18 cellular contexts compared by ENCODE assay signal in the genomic region with DNA sequence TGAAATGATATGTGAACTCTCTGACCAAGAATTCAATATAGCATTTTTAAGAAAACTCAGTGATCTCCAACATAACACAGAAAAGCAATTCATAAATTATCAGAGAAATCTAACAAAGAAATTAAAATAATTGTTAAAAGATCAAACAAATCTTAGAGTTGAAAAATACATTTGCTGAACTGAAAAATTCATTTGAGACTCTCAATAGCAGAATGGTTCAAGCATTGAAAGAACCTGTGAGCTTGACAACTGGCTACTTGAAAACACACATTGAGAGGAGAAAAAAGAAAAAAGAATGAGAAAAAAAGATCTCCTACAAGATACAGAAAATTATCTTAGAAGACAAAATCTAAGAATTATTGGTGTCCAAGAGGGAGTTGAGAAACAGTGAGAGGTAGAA.
DNase-seq lines count a peak whose midpoint lies in the region; ATAC-seq, FAIRE-seq and TF ChIP-seq lines count a peak whose summit lies in the region.
"Had no signal": no experiment of that assay in that cellular context is flagged by ENCODE, and none has a peak within 500 bp of the region (broad histone marks: within the 10 kb centered on the region; RNA-seq: fewer than 3 reads in every experiment).

No MANE protein-coding gene starts in this region.

- H4K20me1 ChIP-seq in HepG2 (ENCODE audit: insufficient read depth, low read length) = no peaks in the 10 kb centered on the region
- H4K20me1 ChIP-seq: BLaER1 had no signal

- no TSS peak for BruUV-seq in HepG2 (replicated peaks; lab: Mats Ljungman, UMichigan)

- no peaks in the 10 kb centered on the region for H3K27me3 ChIP-seq in HepG2 (ENCODE audit: control insufficient read depth in 1 of 2, insufficient read depth in 2 of 2, low read length in 2 of 2)
- H3K27me3 ChIP-seq in right lobe of liver = no peaks in the 10 kb centered on the region
- H3K27me3 ChIP-seq: BE2C, BLaER1 had no signal

- in situ Hi-C loops in HepG2 (cut with HindIII; ENCODE audit: extremely low pct_ligation_motif_present, low pct_unique_long_range_greater_than_20kb) = loop anchor here (5.0 kb wide), 3 partner anchors 431 to 756 kb away; no protein-coding TSS in a partner anchor

- no peaks in the 10 kb centered on the region for H3K4me1 Mint-ChIP-seq in activated CD4-positive, alpha-beta T cell treated with anti-CD3 and anti-CD28 coated beads for 36 hours
- H3K4me1 Mint-ChIP-seq: CD14-positive monocyte; CD4-positive, alpha-beta memory T cell; CD8-positive, alpha-beta memory T cell had no signal

- H3K36me3 Mint-ChIP-seq in activated CD4-positive, alpha-beta T cell treated with anti-CD3 and anti-CD28 coated beads for 36 hours (ENCODE audit: low read depth) = peaks cover 2% of the 10 kb centered on the region
- H3K36me3 Mint-ChIP-seq: CD14-positive monocyte; CD4-positive, CD25-positive, alpha-beta regulatory T cell had no signal

- H2AFZ ChIP-seq in HepG2 (ENCODE audit: low read length) = no peak overlapping the region

- H3K4me1 ChIP-seq in HepG2 (ENCODE audit: insufficient read depth, low read length) (no peaks in the 10 kb centered on the region), right lobe of liver (no peaks in the 10 kb centered on the region)
- H3K4me1 ChIP-seq: BE2C, BLaER1 had no signal

- TF ChIP-seq CTCF in HepG2 (CRISPR knock-in tag; IDR thresholded peaks at IDR 0.05) (no peak), right lobe of liver (IDR thresholded peaks at IDR 0.05) (no peak), RWPE1 (conservative IDR thresholded peaks at IDR 0.05; ENCODE audit: low read depth) (0 out of 2 replicates have a peak, but pooled peaks have one; percentile 6)

- no peak overlapping the region for H3K9ac ChIP-seq in HepG2 (ENCODE audit: insufficient read depth, low read depth, low read length)
- H3K9ac ChIP-seq: BLaER1 had no signal

- H3K4me2 ChIP-seq in HepG2 (ENCODE audit: low read depth, low read length) = no peak overlapping the region
- H3K4me2 ChIP-seq: BLaER1 had no signal

- intact Hi-C loops in HepG2 (cut with micrococcal nuclease; ENCODE audit: unreplicated experiment) (loop anchor here (1.0 to 2.0 kb wide), 6 partner anchors 176 to 757 kb away; no protein-coding TSS in a partner anchor), right lobe of liver (cut with DNase I) (no loop called here)
- intact Hi-C loops in activated CD4-positive, alpha-beta T cell treated with anti-CD3 and anti-CD28 coated beads for 36 hours (cut with DNase I, micrococcal nuclease) = loop anchor here (1.0 to 10.0 kb wide), 5 partner anchors 431 to 757 kb away; no protein-coding TSS in a partner anchor

- peaks cover 11% of the 10 kb centered on the region for H3K9me3 Mint-ChIP-seq in activated CD4-positive, alpha-beta T cell treated with anti-CD3 and anti-CD28 coated beads for 36 hours (ENCODE audit: low read depth)

- peak; percentile 23 for FAIRE-seq in HepG2 (lab: Jason Lieb, UNC)
- FAIRE-seq: GM12878 had no signal

- TF ChIP-seq POLR2A in HepG2 (IDR thresholded peaks at IDR 0.05; ENCODE audit: insufficient read depth in 1 of 2, low read depth in 2 of 2, low read length in 2 of 2) (no peak), right lobe of liver (IDR thresholded peaks at IDR 0.05) (no peak)

- peaks cover 9% of the 10 kb centered on the region; the same call in 1 of the 2 replicates for H3K9me3 ChIP-seq in HepG2 (ENCODE audit: low read length)
- no peaks in the 10 kb centered on the region for H3K9me3 ChIP-seq in right lobe of liver
- H3K9me3 ChIP-seq: BE2C had no signal

- no peaks in the 10 kb centered on the region for H3K27me3 Mint-ChIP-seq in activated CD4-positive, alpha-beta T cell treated with anti-CD3 and anti-CD28 coated beads for 36 hours
- H3K27me3 Mint-ChIP-seq: CD8-positive, alpha-beta memory T cell had no signal

- no peak overlapping the region for H3K27ac Mint-ChIP-seq in activated CD4-positive, alpha-beta T cell treated with anti-CD3 and anti-CD28 coated beads for 36 hours
- H3K27ac Mint-ChIP-seq: CD14-positive monocyte; CD4-positive, alpha-beta memory T cell; CD4-positive, CD25-positive, alpha-beta regulatory T cell; CD8-positive, alpha-beta memory T cell had no signal

- no peak for TF ChIP-seq EP300 in HepG2 (IDR thresholded peaks at IDR 0.05; ENCODE audit: low read depth in 2 of 2, low read length in 2 of 2)
- no peak for TF ChIP-seq EP300 in HepG2 (CRISPR knock-in tag; IDR thresholded peaks at IDR 0.05; ENCODE audit: borderline replicate concordance)

- DNase-seq in HepG2 (ENCODE audit: low spot score) = no peak
- no peak for DNase-seq in right lobe of liver
- no peak for DNase-seq in RWPE1 (ENCODE audit: low spot score)
- no peak for DNase-seq in activated CD4-positive, alpha-beta T cell treated with anti-CD3 and anti-CD28 coated beads for 36 hours
- DNase-seq: BE2C; C1 segment of cervical spinal cord; CD8-positive, alpha-beta memory T cell; DMS153; DMS79; DND-41; GDM1 had no signal

- ATAC-seq in HepG2 (no peak), right lobe of liver (no peak), HG03175 (IDR thresholded peaks at IDR 0.05; ENCODE audit: unreplicated experiment) (no peak)
- no peak for ATAC-seq in activated CD4-positive, alpha-beta T cell treated with anti-CD3 and anti-CD28 coated beads for 36 hours

- POLR2A ChIA-PET in HepG2 (lab: Yijun Ruan, JAX) (no interaction called here), RWPE1 (lab: Yijun Ruan, JAX; ENCODE audit: low non-redundant PET) (no interaction called here)
- POLR2A ChIA-PET in activated CD4-positive, alpha-beta T cell treated with anti-CD3 and anti-CD28 coated beads for 36 hours (lab: Charles Lee) = no interaction called here

- H3K36me3 ChIP-seq in HepG2 (replicated peaks in 1 of 2; ENCODE audit: control insufficient read depth in 1 of 2, insufficient read depth in 2 of 2, low read length in 2 of 2) (no peaks in the 10 kb centered on the region), right lobe of liver (no peaks in the 10 kb centered on the region)
- H3K36me3 ChIP-seq: BE2C, BLaER1 had no signal

- CTCF ChIA-PET in HepG2 (lab: Yijun Ruan, JAX; ENCODE audit: low intra/inter-chr PET ratio, low total read pairs) = interaction anchor here (0.6 to 3.5 kb wide), 6 partner anchors 432 to 756 kb away, joined by 3 to 36 read pairs (median 16); no protein-coding TSS in a partner anchor
- CTCF ChIA-PET in RWPE1 (lab: Yijun Ruan, JAX) = interaction anchor here (0.7 kb wide), 1 partner anchor 508 kb away, joined by 4 read pairs; no protein-coding TSS in a partner anchor
- CTCF ChIA-PET in activated CD4-positive, alpha-beta T cell treated with anti-CD3 and anti-CD28 coated beads for 36 hours (lab: Charles Lee) = interaction anchor here (1.2 kb wide), 1 partner anchor 756 kb away, joined by 4 read pairs; no protein-coding TSS in a partner anchor

- H3K4me3 ChIP-seq in HepG2 (replicated peaks in 1 of 3; ENCODE audit: insufficient read depth in 1 of 3, low read depth in 2 of 3, low read length in 3 of 3) (no peak overlapping the region), right lobe of liver (no peak overlapping the region)
- H3K4me3 ChIP-seq: BLaER1, GM12878 had no signal

- no peak overlapping the region for H3K27ac ChIP-seq in HepG2 (ENCODE audit: extremely low read length, insufficient read depth, low read length)
- H3K27ac ChIP-seq in right lobe of liver = no peak overlapping the region
- H3K27ac ChIP-seq in RWPE1 = no peak overlapping the region
- H3K27ac ChIP-seq: 22Rv1, BLaER1 had no signal

- no peak for TF ChIP-seq RAD21 in HepG2 (CRISPR knock-in tag; IDR thresholded peaks at IDR 0.05)

- no peaks in the 10 kb centered on the region for H3K79me2 ChIP-seq in HepG2 (ENCODE audit: insufficient read depth, low read length)

- no peak overlapping the region for H3K4me3 Mint-ChIP-seq in activated CD4-positive, alpha-beta T cell treated with anti-CD3 and anti-CD28 coated beads for 36 hours
- H3K4me3 Mint-ChIP-seq: CD14-positive monocyte; CD4-positive, alpha-beta memory T cell; CD4-positive, CD25-positive, alpha-beta regulatory T cell; CD8-positive, alpha-beta memory T cell had no signal

TF ChIP-seq in HepG2, 621 proteins besides CTCF, POLR2A, EP300 and RAD21:
- no peak for TF ChIP-seq ZNF713 (CRISPR knock-in tag; IDR thresholded peaks at IDR 0.05)
- TF ChIP-seq ZNF160 (CRISPR knock-in tag; IDR thresholded peaks at IDR 0.05) = peak; percentile 99

Comparison
In these comparisons a context has a peak if more than half of its experiments do, and no peak if none do; other contexts are left out.
1. intact Hi-C loops: an anchor here in HepG2 (1.0 to 2.0 kb wide) and activated CD4-positive, alpha-beta T cell treated with anti-CD3 and anti-CD28 coated beads for 36 hours (1.0 to 10.0 kb wide); none called in right lobe of liver.